Comparison of ENCODE assay signal across 15 cellular contexts in genomic region chr7:75532639-75533038, GRCh38. TPM values are rescaled to one million over a fixed set of nuclear protein-coding genes. Genes with fewer than 3 reads are reported as not detected.
DNase-seq lines count a peak whose midpoint lies in the region; ATAC-seq and TF ChIP-seq lines count a peak whose summit lies in the region.
"Had no signal": no experiment of that assay in that cellular context is flagged by ENCODE, and none has a peak within 500 bp of the region (broad histone marks: within the 10 kb centered on the region; RNA-seq: fewer than 3 reads in every experiment).

No MANE protein-coding gene starts in this region.

- H3K4me3 Mint-ChIP-seq in WTC11 (no peak overlapping the region), type B pancreatic cell (no peak overlapping the region)
- H3K4me3 Mint-ChIP-seq: B cell; CD4-positive, alpha-beta T cell; GM23338 had no signal

- H3K4me3 ChIP-seq in HCT116 (replicated peaks in 1 of 2; ENCODE audit: low read depth in 1 of 2, low read length in 2 of 2), result no peak overlapping the region
- H3K4me3 ChIP-seq in thyroid gland (replicated peaks in 1 of 3), result no peak overlapping the region
- H3K4me3 ChIP-seq: GM23338, HAP-1 had no signal

- H3K4me2 ChIP-seq in HCT116 (ENCODE audit: low read length), result 0 out of 2 replicates have a peak overlapping the region, but pooled peaks have one; percentile 21
- H3K4me2 ChIP-seq: GM23338 had no signal

- H3K9me3 ChIP-seq in HCT116 (ENCODE audit: control insufficient read depth in 1 of 2, insufficient read depth in 1 of 2, low read depth in 1 of 2, low read length in 2 of 2) (no peaks in the 10 kb centered on the region), thyroid gland (no peaks in the 10 kb centered on the region)
- H3K9me3 ChIP-seq: HAP-1 had no signal

- H4K20me1 ChIP-seq in HCT116 (ENCODE audit: insufficient read depth), result no peaks in the 10 kb centered on the region

- H2AFZ ChIP-seq in HCT116 (ENCODE audit: low read depth, low read length, poor library complexity, severe bottlenecking), result no peak overlapping the region
- H2AFZ ChIP-seq: GM23338 had no signal

- DNase-seq in HCT116 (ENCODE audit: low read depth, low spot score) (no peak), WTC11 (ENCODE audit: low spot score) (no peak), left lobe of liver (ENCODE audit: low spot score) (peak; percentile 11), type B pancreatic cell (ENCODE audit: extremely low spot score, unreplicated experiment) (peak; percentile 37), thyroid gland (no peak)
- DNase-seq: C1 segment of cervical spinal cord; Calu3; CD4-positive, alpha-beta T cell; DMS 273 treated with DMSO at 0.1 percent for 48 hours had no signal

- peaks cover 19% of the 10 kb centered on the region for H3K36me3 Mint-ChIP-seq in WTC11
- no peaks in the 10 kb centered on the region for H3K36me3 Mint-ChIP-seq in type B pancreatic cell

- intact Hi-C loops in HCT116 (cut with micrococcal nuclease), result no loop called here
- intact Hi-C loops in thyroid gland (cut with DNase I), result no loop called here

- peaks cover 6% of the 10 kb centered on the region for H3K4me1 Mint-ChIP-seq in WTC11
- H3K4me1 Mint-ChIP-seq in type B pancreatic cell (ENCODE audit: unreplicated experiment), result peaks cover 4% of the 10 kb centered on the region

- peaks cover 24 to 38% of the 10 kb centered on the region in 2 experiments for H3K4me1 ChIP-seq in HCT116 (ENCODE audit: control insufficient read depth in 1 of 2, insufficient read depth in 2 of 2, low read length in 2 of 2)
- H3K4me1 ChIP-seq in thyroid gland, result peaks cover 0 to 3% of the 10 kb centered on the region in 2 donors
- H3K4me1 ChIP-seq: HAP-1 had no signal

- no TSS peak for BruUV-seq in HCT116 (replicated peaks; lab: Mats Ljungman, UMichigan)

- H3K27me3 ChIP-seq in HCT116 (ENCODE audit: insufficient read depth, low read length) (no peaks in the 10 kb centered on the region), thyroid gland (no peaks in the 10 kb centered on the region)

- WGBS in thyroid gland, 2 donors, result 97 to 100% methylated on average over 4 of the region's 4 CpGs

- no peak for TF ChIP-seq RAD21 in HCT116 (IDR thresholded peaks at IDR 0.05; ENCODE audit: low read depth)

- no peak overlapping the region for H3K27ac ChIP-seq in HCT116 (ENCODE audit: low read depth, low read length)
- H3K27ac ChIP-seq in thyroid gland, result no peak overlapping the region

- H3K9me3 Mint-ChIP-seq in WTC11, result no peaks in the 10 kb centered on the region
- no peaks in the 10 kb centered on the region for H3K9me3 Mint-ChIP-seq in type B pancreatic cell
- H3K9me3 Mint-ChIP-seq: CD4-positive, alpha-beta T cell; GM23338 had no signal

- H3K27me3 Mint-ChIP-seq in WTC11 (ENCODE audit: low read depth), result no peaks in the 10 kb centered on the region
- H3K27me3 Mint-ChIP-seq in type B pancreatic cell, result no peaks in the 10 kb centered on the region
- H3K27me3 Mint-ChIP-seq: B cell; CD4-positive, alpha-beta T cell had no signal

- H3K36me3 ChIP-seq in HCT116 (ENCODE audit: control insufficient read depth in 1 of 2, insufficient read depth in 2 of 2, low read length in 2 of 2) (no peaks in the 10 kb centered on the region; a peak in 1 of 4 replicates), thyroid gland (peaks cover 11 to 18% of the 10 kb centered on the region in 2 donors)

- POLR2A ChIA-PET in HCT116 (lab: Charles Lee), result no interaction called here
- POLR2A ChIA-PET in WTC11 (lab: Charles Lee), result no interaction called here

- no peak overlapping the region for H3K9ac ChIP-seq in HCT116 (ENCODE audit: low read length)

- TF ChIP-seq CTCF in HCT116 (IDR thresholded peaks at IDR 0.05 in 2 of 3, conservative IDR thresholded peaks at IDR 0.05 in 1 of 3; ENCODE audit: borderline replicate concordance in 1 of 3, insufficient read depth in 1 of 3, low read depth in 2 of 3, low read length in 2 of 3), result no peak
- TF ChIP-seq CTCF in WTC11 (IDR thresholded peaks at IDR 0.05), result no peak
- TF ChIP-seq CTCF in type B pancreatic cell (conservative IDR thresholded peaks at IDR 0.05), result no peak
- TF ChIP-seq CTCF in thyroid gland (IDR thresholded peaks at IDR 0.05), result no peak

- H3K27ac Mint-ChIP-seq in WTC11 (no peak overlapping the region), type B pancreatic cell (no peak overlapping the region)
- H3K27ac Mint-ChIP-seq: B cell; CD4-positive, alpha-beta T cell; GM23338 had no signal

- RAD21 ChIA-PET in HCT116 (lab: Charles Lee; ENCODE audit: low non-redundant PET in 1 of 2, low total read pairs in 2 of 2, uncharacterized antibody in 2 of 2, unreplicated experiment in 2 of 2), result no interaction called here

- CTCF ChIA-PET in HCT116 (lab: Charles Lee), result interaction anchor here (1.9 kb wide), 1 partner anchor 230 kb away, joined by 4 read pairs; no protein-coding TSS in a partner anchor
- CTCF ChIA-PET in WTC11 (lab: Charles Lee), result no interaction called here

- no peaks in the 10 kb centered on the region for H3K9me2 ChIP-seq in HCT116 (ENCODE audit: insufficient read depth)

- no peak for ATAC-seq in HCT116
- no peak for ATAC-seq in WTC11
- no peak for ATAC-seq in left lobe of liver
- no peak for ATAC-seq in GM21526 (IDR thresholded peaks at IDR 0.05; ENCODE audit: low FRiP score, unreplicated experiment)
- ATAC-seq in GM21717 (IDR thresholded peaks at IDR 0.05; ENCODE audit: unreplicated experiment), result no peak
- ATAC-seq: GM23338 had no signal

- peaks cover 3% of the 10 kb centered on the region for H3K79me2 ChIP-seq in HCT116 (ENCODE audit: insufficient read depth, low read length)

- TF ChIP-seq POLR2A in HCT116 (IDR thresholded peaks at IDR 0.05; ENCODE audit: borderline replicate concordance, extremely low read depth, insufficient read depth, insufficient read length) (no peak), thyroid gland (IDR thresholded peaks at IDR 0.05) (no peak)

TF ChIP-seq in HCT116, 20 proteins besides CTCF, POLR2A, EP300 and RAD21 (continues in another document):
- no peak for TF ChIP-seq TCF7L2 (IDR thresholded peaks at IDR 0.05; ENCODE audit: borderline replicate concordance, extremely low read depth, insufficient read depth, insufficient read length)
- no peak for TF ChIP-seq YY1 (IDR thresholded peaks at IDR 0.05; ENCODE audit: extremely low read depth, insufficient replicate concordance, low read depth, low read length)

TF ChIP-seq in WTC11, 78 proteins besides CTCF, POLR2A, EP300 and RAD21:
- TF ChIP-seq ZNF121 (CRISPR knock-in tag; IDR thresholded peaks at IDR 0.05), result peak; percentile 81
- no peak for TF ChIP-seq IRF2 (CRISPR knock-in tag; IDR thresholded peaks at IDR 0.05; ENCODE audit: borderline replicate concordance, low read depth)

RNA-seq across cellular contexts. Expression of gene SPDYE5, which starts 40.5 kb away (rescaled TPM):
- not detected for total RNA-seq in HCT116 (2021; ENCODE audit: unreplicated experiment)
- polyA plus RNA-seq in HCT116 (2012), result 0.17 and 0.38 TPM in 2 replicates
- total RNA-seq in WTC11 (2021), result not detected in 3 replicates
- not detected for total RNA-seq in left lobe of liver
- not detected in 2 replicates for total RNA-seq in type B pancreatic cell (ENCODE audit: low replicate concordance)
- total RNA-seq in thyroid gland, result under 1 TPM in 1 of 4 donors, not detected in 3; 0.45 TPM
- total RNA-seq: B cell, Calu3, Daoy, GM23338 had no signal

RNA-seq across cellular contexts. Expression of gene POM121C, which starts 46.5 kb away (rescaled TPM):
- total RNA-seq in HCT116 (2021; ENCODE audit: unreplicated experiment), result 61.0 TPM
- 41.3 and 42.4 TPM in 2 replicates for polyA plus RNA-seq in HCT116 (2012)
- 52.7 to 54.7 TPM (median 53.8 TPM) in 3 replicates for total RNA-seq in WTC11 (2021)
- 18.2 TPM for total RNA-seq in left lobe of liver
- total RNA-seq in type B pancreatic cell (ENCODE audit: low replicate concordance), result 44.9 and 65.6 TPM in 2 replicates
- 10 to 100 TPM; 13.8 to 33.8 (median 25.8) TPM for total RNA-seq in thyroid gland

Comparison
In these comparisons a context has a peak if more than half of its experiments do, and no peak if none do; other contexts are left out.
1. DNase-seq: peak in left lobe of liver (single experiment) and type B pancreatic cell (single experiment); none in HCT116 (single experiment), WTC11 (single experiment) and thyroid gland (0 of 2).